ENCODE assay signal across 8 cellular contexts in the genomic region with DNA sequence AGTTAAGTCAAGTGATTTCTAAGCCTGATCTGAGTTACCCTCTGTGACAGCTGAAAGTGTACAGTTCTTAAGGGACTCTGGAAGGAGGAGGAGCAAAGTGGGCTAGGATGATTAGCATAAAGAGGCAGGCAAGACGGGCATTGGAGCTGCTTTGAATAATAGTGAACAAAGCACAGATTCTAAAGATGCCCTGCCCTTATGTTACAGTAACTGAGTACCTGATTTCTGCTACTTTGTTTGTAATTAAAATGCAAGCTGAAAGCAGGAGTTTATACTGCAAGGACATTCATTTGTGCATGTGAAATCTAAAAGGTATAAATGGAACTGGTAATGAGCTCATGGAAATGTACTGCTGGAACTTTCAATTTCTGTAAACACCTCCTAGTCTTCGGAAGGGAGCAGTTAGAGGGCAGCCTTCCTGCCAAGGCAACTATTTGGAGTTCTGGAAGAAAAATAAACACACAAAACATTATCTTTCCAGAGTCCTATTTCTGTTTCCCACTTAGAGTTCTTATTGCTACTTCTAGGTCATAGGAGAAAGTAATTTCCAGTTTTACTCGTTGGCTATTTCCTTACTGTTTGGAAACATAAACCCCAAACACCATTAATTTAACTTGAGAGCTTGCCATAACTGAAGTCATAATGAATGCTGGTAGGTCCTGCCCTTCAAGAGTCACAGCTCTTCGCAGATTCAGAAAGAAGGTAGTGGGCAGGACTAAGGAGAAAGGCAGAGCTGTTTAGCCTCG. TPM values are rescaled to one million over a fixed set of nuclear protein-coding genes. Genes with fewer than 3 reads are reported as not detected.
A peak's percentile ranks its signal among the peaks of the same experiment; 100 is the strongest.
DNase-seq lines count a peak whose midpoint lies in the region; ATAC-seq and TF ChIP-seq lines count a peak whose summit lies in the region.

TSS of gene RANBP3L (minus strand) at position 45 of the 746 bp plus-strand sequence. CDS start 486 bp downstream, outside the sequence.

- H3K4me1 ChIP-seq in neuron (ENCODE audit: insufficient read depth, low read length), result peaks cover 36% of the 10 kb centered on the region

- peak within 1 kb of the TSS; percentile 21 for H3K4me3 ChIP-seq in neuron (ENCODE audit: low read length)

- DNase-seq in NCI-H774 (lab: John Stamatoyannopoulos, UW) (peak; percentile 28), Kasumi-1 (lab: John Stamatoyannopoulos, UW) (no peak), GM20000 (ENCODE audit: low spot score) (no peak), posterior vena cava (ENCODE audit: low spot score) (no peak)
- DNase-seq in stimulated activated CD4-positive, alpha-beta T cell treated with anti-CD3 and anti-CD28 coated beads, Interleukin-2, amount 100 ng/mL, for 48 hours, result no peak

- H3K27me3 ChIP-seq in neuron (ENCODE audit: insufficient read depth, low read length), result no peaks in the 10 kb centered on the region

- no peaks in the 10 kb centered on the region for H3K9me3 ChIP-seq in neuron (ENCODE audit: low read length)

- H3K36me3 ChIP-seq in neuron (ENCODE audit: insufficient read depth, low read length), result no peaks in the 10 kb centered on the region

- peak within 1 kb of the TSS; percentile 65 for H2AFZ ChIP-seq in neuron (ENCODE audit: low read depth, low read length)

- no peak for TF ChIP-seq CTCF in GM20000 (IDR thresholded peaks at IDR 0.05; ENCODE audit: extremely low read depth, missing control alignments)

- peak; percentile 77 for ATAC-seq in GM19324 (IDR thresholded peaks at IDR 0.05; ENCODE audit: low FRiP score, unreplicated experiment)
- ATAC-seq in esophagus mucosa, result peak; percentile 56

- intact Hi-C loops in posterior vena cava (cut with DNase I), result loop anchor here in 1 of 2 donors (5.0 to 10.0 kb wide), 2 partner anchors 35 to 57 kb away; partner anchors contain the start of gene NADK2

RNA-seq across cellular contexts. Expression of gene RANBP3L, which starts in this region (rescaled TPM):
- 0.16 TPM for total RNA-seq in esophagus mucosa
- total RNA-seq in posterior vena cava, result 1 to 10 TPM in 1 of 2 donors, under 1 TPM in 1; 0.76 to 2.2 TPM

Comparison
In these comparisons a context has a peak if more than half of its experiments do, and no peak if none do; other contexts are left out.
1. Peak in ATAC-seq in esophagus mucosa; RNA of the gene not detected or under 1 TPM.